In genomic region chr18:59994357-59994756, GRCh38 we compare ENCODE assay signal across 11 cellular contexts.
A peak's percentile ranks its signal among the peaks of the same experiment; 100 is the strongest.
DNase-seq lines count a peak whose midpoint lies in the region; ATAC-seq, FAIRE-seq and TF ChIP-seq lines count a peak whose summit lies in the region.
"Had no signal": no experiment of that assay in that cellular context is flagged by ENCODE, and none has a peak within 500 bp of the region (broad histone marks: within the 10 kb centered on the region; RNA-seq: fewer than 3 reads in every experiment).

No MANE protein-coding gene starts in this region.

- H3K4me1 Mint-ChIP-seq in effector memory CD8-positive, alpha-beta T cell (ENCODE audit: low read depth in 2 of 2) = no peaks in the 10 kb centered on the region
- H3K4me1 Mint-ChIP-seq in natural killer cell treated with Interleukin-12 subunit alpha and Interleukin-12 subunit beta and Interleukin-15 and Interleukin-18, amount 100 ng/mL, for 72 hours (ENCODE audit: low read depth in 2 of 2) = no peaks in the 10 kb centered on the region

- H4K20me1 ChIP-seq in H1 (replicated peaks in 1 of 2; ENCODE audit: control insufficient read depth in 1 of 2, insufficient read depth in 2 of 2, low read length in 2 of 2) (no peaks in the 10 kb centered on the region), smooth muscle cell (ENCODE audit: low read depth) (no peaks in the 10 kb centered on the region)

- H2AK5ac ChIP-seq in H1 (ENCODE audit: low read depth, low read length) = no peak overlapping the region

- ATAC-seq in GM19452 (IDR thresholded peaks at IDR 0.05; ENCODE audit: unreplicated experiment) = peak; percentile 58
- no peak for ATAC-seq in effector memory CD8-positive, alpha-beta T cell (replicated peaks)
- no peak for ATAC-seq in HG02588 (IDR thresholded peaks at IDR 0.05; ENCODE audit: unreplicated experiment)
- no peak for ATAC-seq in natural killer cell treated with Interleukin-12 subunit alpha and Interleukin-12 subunit beta and Interleukin-15 and Interleukin-18, amount 100 ng/mL, for 72 hours

- H3F3A ChIP-seq in smooth muscle cell (ENCODE audit: low read depth) = no peaks in the 10 kb centered on the region

- H3K14ac ChIP-seq in H1 (ENCODE audit: insufficient read length) = no peak overlapping the region

- H3K4ac ChIP-seq in H1 (replicated peaks; ENCODE audit: insufficient read length, low read depth, low read length) = no peak overlapping the region

- CTCF ChIA-PET in H1 (lab: Charles Lee; ENCODE audit: partially characterized antibody) = interaction anchor here (0.7 to 5.2 kb wide), 25 partner anchors 8 to 675 kb away, joined by 3 to 61 read pairs (median 5); no protein-coding TSS in a partner anchor

- H3K27me3 Mint-ChIP-seq in effector memory CD8-positive, alpha-beta T cell = peaks cover 26 to 48% of the 10 kb centered on the region in 2 donors
- H3K27me3 Mint-ChIP-seq in natural killer cell treated with Interleukin-12 subunit alpha and Interleukin-12 subunit beta and Interleukin-15 and Interleukin-18, amount 100 ng/mL, for 72 hours = peaks cover 29 to 43% of the 10 kb centered on the region in 2 donors

- no peak overlapping the region for H3K56ac ChIP-seq in H1 (replicated peaks; ENCODE audit: insufficient read length, low read depth, low read length)

- peak; percentile 48 to 52 for TF ChIP-seq RAD21 in H1 (IDR thresholded peaks at IDR 0.05 in 1 of 2, conservative IDR thresholded peaks at IDR 0.05 in 1 of 2; ENCODE audit: low read depth in 2 of 2, low read length in 2 of 2)

- H2BK12ac ChIP-seq in H1 (ENCODE audit: low read depth, low read length) = no peak overlapping the region

- POLR2A ChIA-PET in H1 (lab: Charles Lee; ENCODE audit: partially characterized antibody) = interaction anchor here (0.6 to 0.9 kb wide), 2 partner anchors 26 to 73 kb away, joined by 3 read pairs; no protein-coding TSS in a partner anchor

- no peaks in the 10 kb centered on the region for H3K4me1 ChIP-seq in H1 (replicated peaks in 1 of 4; ENCODE audit: control insufficient read depth in 3 of 4, insufficient read depth in 4 of 4, low read length in 3 of 4)
- no peaks in the 10 kb centered on the region for H3K4me1 ChIP-seq in smooth muscle cell (ENCODE audit: low read depth)
- H3K4me1 ChIP-seq: vagina had no signal

- no peak overlapping the region for H2BK5ac ChIP-seq in H1 (ENCODE audit: low read depth, low read length)

- H2BK15ac ChIP-seq in H1 (ENCODE audit: low read length) = no peak overlapping the region

- H3K27ac ChIP-seq in H1 (ENCODE audit: low read depth, low read length) (no peak overlapping the region), smooth muscle cell (ENCODE audit: low read depth) (no peak overlapping the region)
- H3K27ac ChIP-seq: skin epidermis, vagina had no signal

- H3K36me3 ChIP-seq in H1 (ENCODE audit: control insufficient read depth in 2 of 4, insufficient read depth in 4 of 4, low read length in 3 of 4) = no peaks in the 10 kb centered on the region
- no peaks in the 10 kb centered on the region for H3K36me3 ChIP-seq in smooth muscle cell (ENCODE audit: low read depth)
- H3K36me3 ChIP-seq: vagina had no signal

- H2BK20ac ChIP-seq in H1 (ENCODE audit: low read length) = no peak overlapping the region

- no peak overlapping the region for H3K4me3 Mint-ChIP-seq in effector memory CD8-positive, alpha-beta T cell
- H3K4me3 Mint-ChIP-seq in natural killer cell treated with Interleukin-12 subunit alpha and Interleukin-12 subunit beta and Interleukin-15 and Interleukin-18, amount 100 ng/mL, for 72 hours = no peak overlapping the region

- no peak overlapping the region for H4K8ac ChIP-seq in H1 (ENCODE audit: extremely low read depth, insufficient read depth, low read length)

- H3K9ac ChIP-seq in H1 (replicated peaks in 1 of 4; ENCODE audit: extremely low read depth in 1 of 4, low read depth in 3 of 4, low read length in 3 of 4) (no peak overlapping the region), smooth muscle cell (ENCODE audit: low read depth) (no peak overlapping the region)

- H3K9me3 ChIP-seq in H1 (ENCODE audit: insufficient read depth in 2 of 2, low read depth in 1 of 2, low read length in 1 of 2) (no peaks in the 10 kb centered on the region), smooth muscle cell (replicated peaks; ENCODE audit: low read depth) (no peaks in the 10 kb centered on the region)
- H3K9me3 ChIP-seq: vagina had no signal

- H3K18ac ChIP-seq in H1 (ENCODE audit: extremely low read depth, low read length) = no peak overlapping the region

- FAIRE-seq in H1 (lab: Jason Lieb, UNC) = peak; percentile 65

- TF ChIP-seq POLR2A in H1 (IDR thresholded peaks at IDR 0.05; ENCODE audit: control extremely low read depth in 1 of 2, low read depth in 2 of 2, low read length in 2 of 2) = no peak

- H3K27ac Mint-ChIP-seq in effector memory CD8-positive, alpha-beta T cell = no peak overlapping the region
- no peak overlapping the region for H3K27ac Mint-ChIP-seq in natural killer cell treated with Interleukin-12 subunit alpha and Interleukin-12 subunit beta and Interleukin-15 and Interleukin-18, amount 100 ng/mL, for 72 hours

- H3K9me3 Mint-ChIP-seq in effector memory CD8-positive, alpha-beta T cell = no peaks in the 10 kb centered on the region
- H3K9me3 Mint-ChIP-seq in natural killer cell treated with Interleukin-12 subunit alpha and Interleukin-12 subunit beta and Interleukin-15 and Interleukin-18, amount 100 ng/mL, for 72 hours = no peaks in the 10 kb centered on the region

- H3K79me1 ChIP-seq in H1 (ENCODE audit: low read depth, low read length) = no peaks in the 10 kb centered on the region

- no peaks in the 10 kb centered on the region for H3K36me3 Mint-ChIP-seq in effector memory CD8-positive, alpha-beta T cell (ENCODE audit: insufficient read depth)
- no peaks in the 10 kb centered on the region for H3K36me3 Mint-ChIP-seq in natural killer cell treated with Interleukin-12 subunit alpha and Interleukin-12 subunit beta and Interleukin-15 and Interleukin-18, amount 100 ng/mL, for 72 hours

- H3K4me2 ChIP-seq in H1 (ENCODE audit: insufficient read depth in 1 of 2, low read depth in 2 of 2, low read length in 2 of 2) = no peak overlapping the region
- H3K4me2 ChIP-seq in smooth muscle cell = no peak overlapping the region

- H4K91ac ChIP-seq in H1 (replicated peaks; ENCODE audit: insufficient read length, low read length) = no peak overlapping the region

- WGBS in H1 (ENCODE audit: extremely low coverage in 1 of 2, insufficient coverage in 1 of 2, insufficient read length in 1 of 2, insufficient replicate concordance in 2 of 2, low coverage in 1 of 2, low lambda C conversion rate in 2 of 2, missing lambda C conversion rate in 1 of 2), 2 experiments = 38% methylated on average over 1 of the region's 1 CpG; no CpG with 5 or more reads in 1 of the 2 experiments
- 31% methylated on average over 1 of the region's 1 CpG for WGBS in smooth muscle cell (ENCODE audit: low lambda C conversion rate)

- H4K5ac ChIP-seq in H1 (ENCODE audit: insufficient read length, low read depth, low read length) = no peak overlapping the region

- H2BK120ac ChIP-seq in H1 (replicated peaks; ENCODE audit: low read depth, low read length) = no peak overlapping the region

- H3K27me3 ChIP-seq in H1 (replicated peaks in 1 of 4; ENCODE audit: control insufficient read depth in 3 of 4, extremely low read depth in 1 of 4, insufficient read depth in 3 of 4, low read length in 3 of 4) (no peaks in the 10 kb centered on the region), smooth muscle cell (ENCODE audit: low read depth) (peaks cover 34% of the 10 kb centered on the region)
- H3K27me3 ChIP-seq: vagina had no signal

- no peak for TF ChIP-seq EP300 in H1 (IDR thresholded peaks at IDR 0.05; ENCODE audit: borderline replicate concordance in 1 of 2, low read depth in 2 of 2, low read length in 2 of 2)

- no peak overlapping the region for H3K23ac ChIP-seq in H1 (ENCODE audit: insufficient read length)

- DNase-seq in EH (ENCODE audit: low read depth) (peak; percentile 29), Kasumi-1 (lab: John Stamatoyannopoulos, UW) (peak; percentile 2 to 49), H1 (ENCODE audit: low read depth in 1 of 2, low spot score in 2 of 2) (no peak), smooth muscle cell (lab: John Stamatoyannopoulos, UW; ENCODE audit: unreplicated experiment) (no peak)
- no peak for DNase-seq in effector memory CD8-positive, alpha-beta T cell
- no peak for DNase-seq in natural killer cell treated with Interleukin-12 subunit alpha and Interleukin-12 subunit beta and Interleukin-15 and Interleukin-18, amount 100 ng/mL, for 72 hours (ENCODE audit: low spot score)
- DNase-seq: activated CD8-positive, alpha-beta memory T cell treated with anti-CD3 and anti-CD28 coated beads, Interleukin-2, amount 50 U/mL, for 4 hours had no signal

- no peaks in the 10 kb centered on the region for H3K23me2 ChIP-seq in H1 (ENCODE audit: low read depth, low read length)

- H3K4me3 ChIP-seq in H1 (ENCODE audit: extremely low read depth in 1 of 4, insufficient read depth in 2 of 4, low read depth in 3 of 4, low read length in 4 of 4) (no peak overlapping the region), smooth muscle cell (no peak overlapping the region)
- H3K4me3 ChIP-seq: skin epidermis, vagina had no signal

- TF ChIP-seq CTCF in H1 (IDR thresholded peaks at IDR 0.05; ENCODE audit: control extremely low read depth in 1 of 3, insufficient read depth in 1 of 3, low read depth in 1 of 3, low read length in 3 of 3) (peak in 2 of 3 experiments; percentile 45 to 54; a peak in 3 of 4 replicates), smooth muscle cell (IDR thresholded peaks at IDR 0.05; ENCODE audit: borderline replicate concordance, insufficient read depth, poor library complexity, severe bottlenecking) (no peak)

- no peak overlapping the region for H2AFZ ChIP-seq in H1 (ENCODE audit: low read length)
- H2AFZ ChIP-seq in smooth muscle cell (ENCODE audit: low read depth) = no peak overlapping the region

- H3K79me2 ChIP-seq in H1 (ENCODE audit: control insufficient read depth in 1 of 2, insufficient read depth in 2 of 2, low read length in 2 of 2) (no peaks in the 10 kb centered on the region), smooth muscle cell (ENCODE audit: low read depth) (no peaks in the 10 kb centered on the region)

TF ChIP-seq in H1, 55 proteins besides CTCF, POLR2A, EP300 and RAD21:
- TF ChIP-seq ATF3 (IDR thresholded peaks at IDR 0.05; ENCODE audit: insufficient read depth, low read depth, low read length) (no peak), CBX8 (IDR thresholded peaks at IDR 0.05; ENCODE audit: borderline replicate concordance, low read depth, low read length) (no peak), RFX5 (IDR thresholded peaks at IDR 0.05; ENCODE audit: borderline replicate concordance, low read depth, low read length) (no peak), TAF7 (optimal IDR thresholded peaks at IDR 0.05; ENCODE audit: borderline replicate concordance, low read depth, low read length) (no peak)

Comparison
In these comparisons a context has a peak if more than half of its experiments do, and no peak if none do; other contexts are left out.
1. DNase-seq: peak in EH (single experiment) and Kasumi-1 (2 of 2); none in H1 (0 of 2), smooth muscle cell (single experiment), effector memory CD8-positive, alpha-beta T cell (0 of 3) and natural killer cell treated with Interleukin-12 subunit alpha and Interleukin-12 subunit beta and Interleukin-15 and Interleukin-18, amount 100 ng/mL, for 72 hours (single experiment).